In the genomic region with DNA sequence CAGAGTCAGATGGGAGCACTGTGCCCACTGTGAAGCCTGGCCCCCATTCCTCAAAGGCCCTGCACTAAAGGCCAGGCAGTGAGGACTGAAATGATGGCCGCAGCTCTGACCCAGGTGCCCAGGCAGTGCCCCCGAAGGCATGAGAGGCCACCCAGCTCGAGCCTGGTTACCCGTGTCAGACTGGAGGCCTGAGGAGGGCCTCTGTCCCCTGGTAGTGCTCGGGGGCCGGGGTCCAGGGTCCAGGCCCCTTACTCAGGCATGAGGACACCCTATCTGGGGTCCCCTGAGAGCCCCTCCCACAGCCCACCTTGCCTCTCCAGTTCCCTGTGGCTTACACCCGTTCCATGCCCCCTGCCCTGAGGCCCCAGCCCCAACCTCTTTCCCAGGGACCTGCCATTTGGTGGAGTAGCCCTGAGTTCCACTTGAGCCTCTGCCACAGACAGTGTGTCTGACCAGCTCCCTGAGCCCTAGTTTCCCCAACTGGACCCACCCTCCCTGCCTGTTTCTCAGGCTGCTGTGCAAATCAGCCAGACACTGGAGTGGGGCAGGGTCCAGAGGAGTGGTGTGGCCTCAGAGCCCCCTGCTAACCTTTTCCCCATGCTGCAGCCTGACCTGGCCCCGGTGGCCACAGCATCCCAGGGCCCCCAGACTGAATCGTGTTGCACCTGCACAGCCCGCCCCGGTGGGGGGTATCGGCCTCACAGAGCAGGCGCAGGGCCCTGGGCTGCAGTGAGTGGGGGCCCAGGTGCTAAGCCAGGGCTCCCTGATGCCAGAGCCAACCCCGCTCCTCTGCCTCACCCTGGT, we compare ENCODE assay signal across 10 cellular contexts. TPM values are rescaled to one million over a fixed set of nuclear protein-coding genes. Genes with fewer than 3 reads are reported as not detected.
DNase-seq lines count a peak whose midpoint lies in the region; ATAC-seq and TF ChIP-seq lines count a peak whose summit lies in the region.
"Had no signal": no experiment of that assay in that cellular context is flagged by ENCODE, and none has a peak within 500 bp of the region (broad histone marks: within the 10 kb centered on the region; RNA-seq: fewer than 3 reads in every experiment).

No MANE protein-coding gene starts in this region.

- CTCF ChIA-PET in activated CD8-positive, alpha-beta memory T cell treated with anti-CD3 and anti-CD28 coated beads, Interleukin-2, amount 10 ng/mL, durations not matched to agents 7 days and 5 days (lab: Charles Lee) = interaction anchor here (0.8 to 5.7 kb wide), 12 partner anchors 10 to 844 kb away, joined by 3 to 59 read pairs (median 6); partner anchors contain the start of genes ANKRD13D and GRK2
- CTCF ChIA-PET in PC-9 (lab: Charles Lee) = no interaction called here

- no peaks in the 10 kb centered on the region for H3K9me2 ChIP-seq in PC-9 (ENCODE audit: insufficient read depth)

- TF ChIP-seq CTCF in thyroid gland (IDR thresholded peaks at IDR 0.05) = no peak
- no peak for TF ChIP-seq CTCF in PC-9 (conservative IDR thresholded peaks at IDR 0.05)

- no peak for TF ChIP-seq POLR2A in thyroid gland (IDR thresholded peaks at IDR 0.05)

- no peak for ATAC-seq in activated CD8-positive, alpha-beta memory T cell treated with anti-CD3 and anti-CD28 coated beads, Interleukin-2, amount 10 ng/mL, durations not matched to agents 7 days and 5 days
- ATAC-seq in memory B cell (ENCODE audit: low read depth) = no peak
- no peak for ATAC-seq in GM21737 (IDR thresholded peaks at IDR 0.05; ENCODE audit: unreplicated experiment)

- H3K4me2 ChIP-seq in PC-9 = no peak overlapping the region

- H3K27me3 ChIP-seq in thyroid gland = no peaks in the 10 kb centered on the region
- H3K27me3 ChIP-seq in PC-9 (ENCODE audit: insufficient read depth, low read depth) = no peaks in the 10 kb centered on the region
- H3K27me3 ChIP-seq: body of pancreas had no signal

- H3K36me3 ChIP-seq in thyroid gland (peaks cover 39 to 42% of the 10 kb centered on the region in 2 donors), PC-9 (ENCODE audit: low read depth) (peaks cover 8% of the 10 kb centered on the region; the same call in 1 of the 2 replicates)

- peaks cover 71% of the 10 kb centered on the region for H3K4me1 Mint-ChIP-seq in activated CD8-positive, alpha-beta memory T cell treated with anti-CD3 and anti-CD28 coated beads, Interleukin-2, amount 10 ng/mL, durations not matched to agents 7 days and 5 days
- peaks cover 36% of the 10 kb centered on the region for H3K4me1 Mint-ChIP-seq in memory B cell

- H3K4me1 ChIP-seq in thyroid gland (peaks cover 29 to 61% of the 10 kb centered on the region in 2 donors), PC-9 (replicated peaks; ENCODE audit: insufficient read depth) (no peaks in the 10 kb centered on the region)

- 86 to 95% methylated on average over 2 to 8 of the region's 14 CpGs for WGBS in thyroid gland, 2 donors

- peaks cover 46% of the 10 kb centered on the region for H3K36me3 Mint-ChIP-seq in activated CD8-positive, alpha-beta memory T cell treated with anti-CD3 and anti-CD28 coated beads, Interleukin-2, amount 10 ng/mL, durations not matched to agents 7 days and 5 days
- peaks cover 23% of the 10 kb centered on the region for H3K36me3 Mint-ChIP-seq in memory B cell

- no peak for DNase-seq in activated CD8-positive, alpha-beta memory T cell treated with anti-CD3 and anti-CD28 coated beads, Interleukin-2, amount 10 ng/mL, durations not matched to agents 7 days and 5 days
- no peak for DNase-seq in activated CD8-positive, alpha-beta memory T cell treated with anti-CD3 and anti-CD28 coated beads, Interleukin-2, amount 50 U/mL, for 4 hours
- DNase-seq in memory B cell (ENCODE audit: low spot score in 2 of 2) = no peak
- DNase-seq in thyroid gland = peak in 1 of 2 donors; percentile 1
- DNase-seq in PC-9 = no peak
- no peak for DNase-seq in H4 (ENCODE audit: low spot score)
- DNase-seq: ACHN had no signal

- H3K27ac Mint-ChIP-seq in activated CD8-positive, alpha-beta memory T cell treated with anti-CD3 and anti-CD28 coated beads, Interleukin-2, amount 10 ng/mL, durations not matched to agents 7 days and 5 days = peak overlapping the region; percentile 86
- peak overlapping the region; percentile 73 for H3K27ac Mint-ChIP-seq in memory B cell

- H4K20me1 ChIP-seq in PC-9 (ENCODE audit: insufficient read depth) = peaks cover 37% of the 10 kb centered on the region

- intact Hi-C loops in thyroid gland (cut with DNase I) (no loop called here), PC-9 (cut with micrococcal nuclease; ENCODE audit: unreplicated experiment) (no loop called here)

- no peaks in the 10 kb centered on the region for H3K27me3 Mint-ChIP-seq in activated CD8-positive, alpha-beta memory T cell treated with anti-CD3 and anti-CD28 coated beads, Interleukin-2, amount 10 ng/mL, durations not matched to agents 7 days and 5 days
- H3K27me3 Mint-ChIP-seq in memory B cell = no peaks in the 10 kb centered on the region

- H3K9me3 ChIP-seq in thyroid gland = no peaks in the 10 kb centered on the region
- H3K9me3 ChIP-seq in PC-9 (ENCODE audit: insufficient read depth, low read depth) = no peaks in the 10 kb centered on the region
- H3K9me3 ChIP-seq: body of pancreas had no signal

- H3K9me3 Mint-ChIP-seq in activated CD8-positive, alpha-beta memory T cell treated with anti-CD3 and anti-CD28 coated beads, Interleukin-2, amount 10 ng/mL, durations not matched to agents 7 days and 5 days (ENCODE audit: low read depth) = no peaks in the 10 kb centered on the region
- no peaks in the 10 kb centered on the region for H3K9me3 Mint-ChIP-seq in memory B cell

- no peak overlapping the region for H2AFZ ChIP-seq in PC-9

- BruUV-seq in PC-9 (replicated peaks; lab: Mats Ljungman, UMichigan) = no TSS peak

- H3K4me3 Mint-ChIP-seq in activated CD8-positive, alpha-beta memory T cell treated with anti-CD3 and anti-CD28 coated beads, Interleukin-2, amount 10 ng/mL, durations not matched to agents 7 days and 5 days = peak overlapping the region; percentile 57
- H3K4me3 Mint-ChIP-seq in memory B cell = peak overlapping the region; percentile 79

- H3K4me3 ChIP-seq in thyroid gland (replicated peaks in 1 of 3) = no peak overlapping the region
- no peak overlapping the region for H3K4me3 ChIP-seq in PC-9
- H3K4me3 ChIP-seq: body of pancreas had no signal

- H3K27ac ChIP-seq in angular gyrus (ENCODE audit: low read depth, low read length) (peak overlapping the region; percentile 77), thyroid gland (peak overlapping the region; percentile 41 to 74 (median 42)), PC-9 (no peak overlapping the region)

- POLR2A ChIA-PET in PC-9 (lab: Charles Lee; ENCODE audit: unreplicated experiment) = no interaction called here

- peaks cover 5% of the 10 kb centered on the region; the same call in 1 of the 2 replicates for H3F3A ChIP-seq in PC-9 (ENCODE audit: insufficient read depth, low read depth)

- H3K79me2 ChIP-seq in PC-9 (ENCODE audit: low read depth) = peaks cover 39% of the 10 kb centered on the region

RNA-seq across cellular contexts. Expression of gene ANKRD13D, which starts 10.8 kb away (rescaled TPM):
- 100 to 1,000 TPM; 148 to 172 TPM for total RNA-seq in activated CD8-positive, alpha-beta memory T cell treated with anti-CD3 and anti-CD28 coated beads, Interleukin-2, amount 10 ng/mL, durations not matched to agents 7 days and 5 days
- total RNA-seq in thyroid gland (10 to 100 TPM; 27.9 to 36.8 (median 31.5) TPM), PC-9 (2021) (79.6 and 93.2 TPM in 2 replicates)
- 5.6 and 6.1 TPM in 2 replicates for total RNA-seq in H4 (2014; rRNA removed; shearing (Covaris generic))

RNA-seq across cellular contexts. Expression of gene GRK2, which starts 12.1 kb away (rescaled TPM):
- 100 to 1,000 TPM; 366 to 402 TPM for total RNA-seq in activated CD8-positive, alpha-beta memory T cell treated with anti-CD3 and anti-CD28 coated beads, Interleukin-2, amount 10 ng/mL, durations not matched to agents 7 days and 5 days
- 10 to 100 TPM; 32.8 to 55.8 (median 40.6) TPM for total RNA-seq in thyroid gland
- 76.7 and 102 TPM in 2 replicates for total RNA-seq in PC-9 (2021)
- total RNA-seq in H4 (2014; rRNA removed; shearing (Covaris generic)) = 15.2 and 16.3 TPM in 2 replicates

RNA-seq across cellular contexts. Expression of gene SSH3, which starts 25.0 kb away (rescaled TPM):
- 10 to 100 TPM; 10.7 to 26.4 TPM for total RNA-seq in activated CD8-positive, alpha-beta memory T cell treated with anti-CD3 and anti-CD28 coated beads, Interleukin-2, amount 10 ng/mL, durations not matched to agents 7 days and 5 days
- total RNA-seq in thyroid gland = 10 to 100 TPM; 50.5 to 59.9 (median 54.4) TPM
- 97.8 and 124 TPM in 2 replicates for total RNA-seq in PC-9 (2021)
- total RNA-seq in H4 (2014; rRNA removed; shearing (Covaris generic)) = 6.5 and 8.5 TPM in 2 replicates
